ENCODE assay signal across 31 cellular contexts in the genomic region with DNA sequence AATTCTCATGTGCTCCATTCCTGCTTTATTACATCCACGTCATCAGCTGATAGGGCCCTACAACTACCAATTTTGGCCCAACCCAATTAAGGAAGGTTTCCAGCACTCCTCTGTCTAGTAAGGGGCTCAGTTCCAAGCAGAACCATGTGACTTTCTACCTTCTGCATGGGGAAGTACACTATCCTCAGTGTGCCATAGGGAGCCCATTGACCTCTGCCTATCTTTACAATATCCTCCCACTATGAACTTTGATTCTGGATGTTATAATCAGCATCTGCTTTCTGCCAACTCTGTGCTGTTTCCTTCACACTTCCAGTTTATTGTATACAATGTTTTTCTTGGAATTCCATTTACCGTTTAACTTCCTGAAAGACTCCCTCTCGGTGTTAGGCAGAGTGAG.
"Had no signal": no experiment of that assay in that cellular context is flagged by ENCODE, and none has a peak within 500 bp of the region (broad histone marks: within the 10 kb centered on the region; RNA-seq: fewer than 3 reads in every experiment).

No MANE protein-coding gene starts in this region.

- ATAC-seq: activated CD4-positive, CD25-positive, alpha-beta regulatory T cell treated with anti-CD3 and anti-CD28 coated beads, Interleukin-2, amount 50 U/mL, for 24 hours; activated CD8-positive, alpha-beta T cell treated with anti-CD3 and anti-CD28 coated beads for 36 hours; activated T-cell treated with anti-CD3 and anti-CD28 coated beads, Interleukin-2, amount 50 U/mL, for 4 hours; activated T-helper 17 cell treated with anti-CD3 and anti-CD28 coated beads, Interleukin-2, amount 50 U/mL, for 72 hours; body of pancreas; esophagus mucosa; T-helper 17 cell had no signal

- H3K27me3 ChIP-seq: adrenal gland, body of pancreas, cardiac muscle cell had no signal

- H3K4me3 Mint-ChIP-seq: activated B cell treated with CpG ODN at 0.5 μM for 24 hours; activated CD8-positive, alpha-beta T cell treated with anti-CD3 and anti-CD28 coated beads for 36 hours; activated naive CD8-positive, alpha-beta T cell; activated T-cell treated with anti-CD3 and anti-CD28 coated beads, Interleukin-2, amount 50 U/mL, for 4 hours; activated T-helper 17 cell treated with anti-CD3 and anti-CD28 coated beads, Interleukin-2, amount 50 U/mL, for 72 hours; T-helper 17 cell; T-helper 2 cell treated with Interferon-gamma antibody and Interleukin-4, amounts not matched to agents 5 μg/mL and 100 μg/mL, for 36 hours had no signal

- H3K9me3 ChIP-seq: adrenal gland, body of pancreas had no signal

- H3K36me3 ChIP-seq: adrenal gland, cardiac muscle cell, WERI-Rb-1 had no signal

- H3K4me1 ChIP-seq: adrenal gland, body of pancreas had no signal

- DNase-seq: activated B cell treated with CpG ODN at 0.5 μM for 24 hours; activated CD4-positive, alpha-beta T cell treated with anti-CD3 and anti-CD28 coated beads for 48 hours; activated CD4-positive, alpha-beta T cell treated with anti-CD3 and anti-CD28 coated beads, Interleukin-2, amount 50 U/mL, for 1 hour; activated CD4-positive, alpha-beta T cell treated with anti-CD3 and anti-CD28 coated beads, Interleukin-2, amount 50 U/mL, for 48 hours; activated CD8-positive, alpha-beta memory T cell treated with anti-CD3 and anti-CD28 coated beads for 24 hours; activated CD8-positive, alpha-beta T cell treated with anti-CD3 and anti-CD28 coated beads for 36 hours; activated effector memory CD4-positive, alpha-beta T cell treated with Interleukin-2 at 50 U/mL for 16 hours; activated gamma-delta T cell treated with Interleukin-2 at 50 U/mL for 16 hours; activated naive CD4-positive, alpha-beta T cell treated with anti-CD3 and anti-CD28 coated beads, Interleukin-2, amount 50 U/mL, for 16 hours; activated naive CD4-positive, alpha-beta T cell treated with Interleukin-2 at 50 U/mL for 16 hours; activated T-cell treated with anti-CD3 and anti-CD28 coated beads, Interleukin-2, amount 50 U/mL, for 4 hours; adrenal gland; amygdala; aorta; body of pancreas; central memory CD4-positive, alpha-beta T cell; cerebellar nuclear complex; effector CD8-positive, alpha-beta T cell; foreskin fibroblast; head of caudate nucleus; T-helper 1 cell; T-helper 17 cell; T1000; WERI-Rb-1 had no signal

- H3K9me3 Mint-ChIP-seq: activated B cell treated with CpG ODN at 0.5 μM for 24 hours; activated CD8-positive, alpha-beta T cell treated with anti-CD3 and anti-CD28 coated beads for 36 hours; activated T-cell treated with anti-CD3 and anti-CD28 coated beads, Interleukin-2, amount 50 U/mL, for 4 hours; activated T-helper 17 cell treated with anti-CD3 and anti-CD28 coated beads, Interleukin-2, amount 50 U/mL, for 72 hours; T-helper 2 cell treated with Interferon-gamma antibody and Interleukin-4, amounts not matched to agents 5 μg/mL and 100 μg/mL, for 36 hours had no signal

- H3K4me1 Mint-ChIP-seq: activated B cell treated with CpG ODN at 0.5 μM for 24 hours; activated T-helper 17 cell treated with anti-CD3 and anti-CD28 coated beads, Interleukin-2, amount 50 U/mL, for 72 hours; T-helper 17 cell had no signal

- H3K27ac Mint-ChIP-seq: activated B cell treated with CpG ODN at 0.5 μM for 24 hours; activated CD8-positive, alpha-beta T cell treated with anti-CD3 and anti-CD28 coated beads for 36 hours; activated naive CD8-positive, alpha-beta T cell; activated T-helper 17 cell treated with anti-CD3 and anti-CD28 coated beads, Interleukin-2, amount 50 U/mL, for 72 hours; T-helper 17 cell; T-helper 2 cell treated with Interferon-gamma antibody and Interleukin-4, amounts not matched to agents 5 μg/mL and 100 μg/mL, for 36 hours had no signal

- H3K27ac ChIP-seq: adrenal gland, body of pancreas, cardiac muscle cell, coronary artery, WERI-Rb-1 had no signal

- H3K4me3 ChIP-seq: adrenal gland, body of pancreas, cardiac muscle cell, coronary artery had no signal

- H3K36me3 Mint-ChIP-seq: activated naive CD8-positive, alpha-beta T cell had no signal
